Comparison of ENCODE assay signal across 28 cellular contexts in genomic region chr20:39378781-39379180, GRCh38.
"Had no signal": no experiment of that assay in that cellular context is flagged by ENCODE, and none has a peak within 500 bp of the region (broad histone marks: within the 10 kb centered on the region; RNA-seq: fewer than 3 reads in every experiment).

No MANE protein-coding gene starts in this region.

- H3K4me1 ChIP-seq: adrenal gland, gastroesophageal sphincter, stomach, tibial artery, upper lobe of right lung had no signal

- H3K27me3 ChIP-seq: adrenal gland, cardiac muscle cell, gastroesophageal sphincter, stomach, tibial artery, upper lobe of right lung had no signal

- H3K9me3 Mint-ChIP-seq: activated B cell treated with CpG ODN at 0.5 μM for 24 hours; activated naive CD8-positive, alpha-beta T cell treated with anti-CD3 and anti-CD28 coated beads for 36 hours; effector memory CD8-positive, alpha-beta T cell; mesothelial cell of epicardium; neural crest cell; stimulated activated naive B cell treated with anti-CD40 and anti-IgM and Interleukin-4, amounts not matched to agents 10 μg/mL and 1 μg/mL and 100 μg/mL, for 72 hours; T-cell had no signal

- H3K4me2 ChIP-seq: smooth muscle cell had no signal

- H3K27ac ChIP-seq: adrenal gland, cardiac muscle cell, gastroesophageal sphincter, stomach, tibial artery, upper lobe of right lung had no signal

- H3K27me3 Mint-ChIP-seq: effector memory CD8-positive, alpha-beta T cell; stimulated activated naive B cell treated with anti-CD40 and anti-IgM and Interleukin-4, amounts not matched to agents 10 μg/mL and 1 μg/mL and 100 μg/mL, for 72 hours had no signal

- DNase-seq: activated B cell treated with CpG ODN at 0.5 μM for 24 hours; activated CD4-positive, alpha-beta T cell treated with anti-CD3 and anti-CD28 coated beads for 36 hours; activated effector memory CD4-positive, alpha-beta T cell treated with Interleukin-2 at 50 U/mL for 16 hours; activated naive CD4-positive, alpha-beta T cell treated with Interleukin-2 at 50 U/mL for 16 hours; activated naive CD8-positive, alpha-beta T cell treated with anti-CD3 and anti-CD28 coated beads for 36 hours; activated T-cell treated with anti-CD3 and anti-CD28 coated beads for 4 hours; activated T-cell treated with anti-CD3 and anti-CD28 coated beads, Interleukin-2, amount 50 U/mL, for 72 hours; adrenal gland; aorta; cortex of kidney; effector memory CD8-positive, alpha-beta T cell; erythroblast; head of caudate nucleus; naive thymus-derived CD4-positive, alpha-beta T cell; stimulated activated CD4-positive, alpha-beta T cell treated with anti-CD3 and anti-CD28 coated beads, Interleukin-1b, Interleukin-23, amount 100 ng/mL, for 48 hours; stimulated activated CD4-positive, alpha-beta T cell treated with anti-CD3 and anti-CD28 coated beads, Interleukin-4, amount 100 ng/mL, for 4 hours; stimulated activated CD8-positive, alpha-beta memory T cell treated with anti-CD3 and anti-CD28 coated beads, Interleukin-4, amount 100 ng/mL, for 48 hours; stimulated activated naive B cell treated with anti-CD40 and anti-IgM and Interleukin-4, amounts not matched to agents 10 μg/mL and 1 μg/mL and 100 μg/mL, for 72 hours; stomach; T-cell; tibial artery; upper lobe of right lung had no signal

- H3K4me3 Mint-ChIP-seq: activated B cell treated with CpG ODN at 0.5 μM for 24 hours; activated CD4-positive, alpha-beta T cell treated with anti-CD3 and anti-CD28 coated beads for 36 hours; activated naive CD8-positive, alpha-beta T cell treated with anti-CD3 and anti-CD28 coated beads for 36 hours; activated T-cell treated with anti-CD3 and anti-CD28 coated beads, Interleukin-2, amount 50 U/mL, for 72 hours; brain; effector memory CD8-positive, alpha-beta T cell; mesothelial cell of epicardium; naive thymus-derived CD4-positive, alpha-beta T cell; neural crest cell; stimulated activated naive B cell treated with anti-CD40 and anti-IgM and Interleukin-4, amounts not matched to agents 10 μg/mL and 1 μg/mL and 100 μg/mL, for 72 hours; T-cell had no signal

- H3K27ac Mint-ChIP-seq: activated B cell treated with CpG ODN at 0.5 μM for 24 hours; activated CD4-positive, alpha-beta T cell treated with anti-CD3 and anti-CD28 coated beads for 36 hours; activated naive CD8-positive, alpha-beta T cell treated with anti-CD3 and anti-CD28 coated beads for 36 hours; activated T-cell treated with anti-CD3 and anti-CD28 coated beads, Interleukin-2, amount 50 U/mL, for 72 hours; brain; effector memory CD8-positive, alpha-beta T cell; mesothelial cell of epicardium; naive thymus-derived CD4-positive, alpha-beta T cell; stimulated activated naive B cell treated with anti-CD40 and anti-IgM and Interleukin-4, amounts not matched to agents 10 μg/mL and 1 μg/mL and 100 μg/mL, for 72 hours; T-cell had no signal

- H3K36me3 Mint-ChIP-seq: activated naive CD8-positive, alpha-beta T cell treated with anti-CD3 and anti-CD28 coated beads for 36 hours; brain; mesothelial cell of epicardium; naive thymus-derived CD4-positive, alpha-beta T cell; stimulated activated naive B cell treated with anti-CD40 and anti-IgM and Interleukin-4, amounts not matched to agents 10 μg/mL and 1 μg/mL and 100 μg/mL, for 72 hours; T-cell had no signal

- H3K4me3 ChIP-seq: adrenal gland, cardiac muscle cell, gastroesophageal sphincter, smooth muscle cell, stomach, tibial artery, upper lobe of right lung had no signal

- H3K36me3 ChIP-seq: adrenal gland, cardiac muscle cell, gastroesophageal sphincter, stomach, tibial artery, upper lobe of right lung had no signal

- ATAC-seq: activated CD4-positive, alpha-beta T cell treated with anti-CD3 and anti-CD28 coated beads for 36 hours; activated T-cell treated with anti-CD3 and anti-CD28 coated beads, Interleukin-2, amount 50 U/mL, for 72 hours; effector memory CD8-positive, alpha-beta T cell; gastroesophageal sphincter; naive thymus-derived CD4-positive, alpha-beta T cell; stimulated activated naive B cell treated with anti-CD40 and anti-IgM and Interleukin-4, amounts not matched to agents 10 μg/mL and 1 μg/mL and 100 μg/mL, for 72 hours; T-cell; upper lobe of right lung had no signal

- H3K9me3 ChIP-seq: adrenal gland, gastroesophageal sphincter, stomach, tibial artery, upper lobe of right lung had no signal

- H3K4me1 Mint-ChIP-seq: activated B cell treated with CpG ODN at 0.5 μM for 24 hours; activated CD4-positive, alpha-beta T cell treated with anti-CD3 and anti-CD28 coated beads for 36 hours; activated naive CD8-positive, alpha-beta T cell treated with anti-CD3 and anti-CD28 coated beads for 36 hours; brain; mesothelial cell of epicardium; naive thymus-derived CD4-positive, alpha-beta T cell; neural crest cell; stimulated activated naive B cell treated with anti-CD40 and anti-IgM and Interleukin-4, amounts not matched to agents 10 μg/mL and 1 μg/mL and 100 μg/mL, for 72 hours; T-cell had no signal
